In the genomic region with DNA sequence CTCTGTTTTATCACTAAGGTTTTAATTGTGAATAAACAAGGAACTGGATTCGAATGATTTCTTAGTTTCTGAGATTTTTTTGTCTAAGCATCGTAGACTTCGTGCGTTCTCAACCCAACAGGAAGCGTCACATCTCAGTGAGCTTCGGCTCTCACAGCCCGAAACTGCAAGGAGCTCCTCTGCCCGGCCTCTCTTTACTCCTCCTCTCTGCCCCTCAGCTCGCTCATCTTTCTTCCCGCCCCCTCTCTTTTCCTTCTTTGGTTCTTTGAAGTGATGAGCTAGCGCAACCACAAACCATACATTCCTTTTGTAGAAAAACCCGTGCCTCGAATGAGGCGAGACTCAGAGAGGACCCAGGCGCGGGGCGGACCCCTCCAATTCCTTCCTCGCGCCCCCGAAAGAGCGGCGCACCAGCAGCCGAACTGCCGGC, we compare ENCODE assay signal across 8 cellular contexts. TPM values are rescaled to one million over a fixed set of nuclear protein-coding genes. Genes with fewer than 3 reads are reported as not detected.
DNase-seq lines count a peak whose midpoint lies in the region; ATAC-seq, FAIRE-seq and TF ChIP-seq lines count a peak whose summit lies in the region.

No MANE protein-coding gene starts in this region.

- no peak for TF ChIP-seq POLR2A in prostate gland (IDR thresholded peaks at IDR 0.05)

- H3K4me3 ChIP-seq in prostate gland = peak overlapping the region; percentile 45 to 49

- no peaks in the 10 kb centered on the region for H3K27me3 ChIP-seq in prostate gland (replicated peaks; ENCODE audit: insufficient read depth)

- no peaks in the 10 kb centered on the region for H3K9me3 ChIP-seq in prostate gland

- no peaks in the 10 kb centered on the region for H3K36me3 ChIP-seq in prostate gland

- no peak for TF ChIP-seq CTCF in prostate gland (IDR thresholded peaks at IDR 0.05)

- H3K27ac Mint-ChIP-seq in activated naive CD4-positive, alpha-beta T cell treated with anti-CD3 and anti-CD28 coated beads for 36 hours = no peak overlapping the region

- FAIRE-seq in HTR-8/SVneo (lab: Jason Lieb, UNC) = no peak

- peaks cover 27% of the 10 kb centered on the region for H3K4me1 Mint-ChIP-seq in activated naive CD4-positive, alpha-beta T cell treated with anti-CD3 and anti-CD28 coated beads for 36 hours (ENCODE audit: low read depth)

- intact Hi-C loops in activated naive CD4-positive, alpha-beta T cell treated with anti-CD3 and anti-CD28 coated beads for 36 hours (cut with micrococcal nuclease) = loop anchor here (1.0 kb wide), 1 partner anchor 34 kb away; no protein-coding TSS in a partner anchor
- intact Hi-C loops in Right ventricle myocardium superior (cut with DNase I) (no loop called here), prostate gland (cut with DNase I) (no loop called here)

- H3K27ac ChIP-seq in prostate gland = peak overlapping the region; percentile 63

- H3K9me3 Mint-ChIP-seq in activated naive CD4-positive, alpha-beta T cell treated with anti-CD3 and anti-CD28 coated beads for 36 hours = no peaks in the 10 kb centered on the region

- H3K4me3 Mint-ChIP-seq in activated naive CD4-positive, alpha-beta T cell treated with anti-CD3 and anti-CD28 coated beads for 36 hours = peak overlapping the region; percentile 76

- ATAC-seq in GM21390 (IDR thresholded peaks at IDR 0.05; ENCODE audit: unreplicated experiment) (peak; percentile 75), Right ventricle myocardium superior (ENCODE audit: poor library complexity) (peak; percentile 68)

- 1% methylated on average over 24 of the region's 24 CpGs for WGBS in prostate gland

- CTCF ChIA-PET in activated naive CD4-positive, alpha-beta T cell treated with anti-CD3 and anti-CD28 coated beads for 36 hours (lab: Charles Lee) = interaction anchor here (0.6 to 4.2 kb wide), 5 partner anchors 9 to 120 kb away, joined by 3 to 46 read pairs (median 9); no protein-coding TSS in a partner anchor

- DNase-seq in DMS114 treated with DMSO at 0.1 percent for 48 hours (lab: John Stamatoyannopoulos, UW; ENCODE audit: unreplicated experiment) (peak; percentile 11), HTR-8/SVneo (ENCODE audit: insufficient read length, low spot score) (peak; percentile 37), Right ventricle myocardium superior (no peak), prostate gland (ENCODE audit: low spot score) (no peak), cortex of kidney (lab: John Stamatoyannopoulos, UW) (no peak), KG1 (lab: John Stamatoyannopoulos, UW) (no peak)
- DNase-seq in activated naive CD4-positive, alpha-beta T cell treated with anti-CD3 and anti-CD28 coated beads for 36 hours = peak; percentile 51

- H3K4me1 ChIP-seq in prostate gland (replicated peaks) = no peaks in the 10 kb centered on the region

- H3K36me3 Mint-ChIP-seq in activated naive CD4-positive, alpha-beta T cell treated with anti-CD3 and anti-CD28 coated beads for 36 hours (ENCODE audit: low read depth) = no peaks in the 10 kb centered on the region

- peaks cover 52% of the 10 kb centered on the region for H3K27me3 Mint-ChIP-seq in activated naive CD4-positive, alpha-beta T cell treated with anti-CD3 and anti-CD28 coated beads for 36 hours (ENCODE audit: low read depth)

RNA-seq across cellular contexts. Expression of a gene that starts 0.5 kb away (rescaled TPM):
- total RNA-seq in activated naive CD4-positive, alpha-beta T cell treated with anti-CD3 and anti-CD28 coated beads for 36 hours = 1 to 10 TPM in 1 of 2 experiments, under 1 TPM in 1; 0.55 to 1.4 TPM
- total RNA-seq in Right ventricle myocardium superior (4.2 TPM), prostate gland (10 to 100 TPM in 1 of 2 donors, 1 to 10 TPM in 1; 8.2 to 31.2 TPM)

Comparison
In these comparisons a context has a peak if more than half of its experiments do, and no peak if none do; other contexts are left out.
1. DNase-seq: peak in DMS114 treated with DMSO at 0.1 percent for 48 hours (single experiment), HTR-8/SVneo (single experiment) and activated naive CD4-positive, alpha-beta T cell treated with anti-CD3 and anti-CD28 coated beads for 36 hours (single experiment); none in Right ventricle myocardium superior (single experiment), prostate gland (single experiment), cortex of kidney (single experiment) and KG1 (single experiment).